8 cellular contexts compared by ENCODE assay signal in the genomic region with DNA sequence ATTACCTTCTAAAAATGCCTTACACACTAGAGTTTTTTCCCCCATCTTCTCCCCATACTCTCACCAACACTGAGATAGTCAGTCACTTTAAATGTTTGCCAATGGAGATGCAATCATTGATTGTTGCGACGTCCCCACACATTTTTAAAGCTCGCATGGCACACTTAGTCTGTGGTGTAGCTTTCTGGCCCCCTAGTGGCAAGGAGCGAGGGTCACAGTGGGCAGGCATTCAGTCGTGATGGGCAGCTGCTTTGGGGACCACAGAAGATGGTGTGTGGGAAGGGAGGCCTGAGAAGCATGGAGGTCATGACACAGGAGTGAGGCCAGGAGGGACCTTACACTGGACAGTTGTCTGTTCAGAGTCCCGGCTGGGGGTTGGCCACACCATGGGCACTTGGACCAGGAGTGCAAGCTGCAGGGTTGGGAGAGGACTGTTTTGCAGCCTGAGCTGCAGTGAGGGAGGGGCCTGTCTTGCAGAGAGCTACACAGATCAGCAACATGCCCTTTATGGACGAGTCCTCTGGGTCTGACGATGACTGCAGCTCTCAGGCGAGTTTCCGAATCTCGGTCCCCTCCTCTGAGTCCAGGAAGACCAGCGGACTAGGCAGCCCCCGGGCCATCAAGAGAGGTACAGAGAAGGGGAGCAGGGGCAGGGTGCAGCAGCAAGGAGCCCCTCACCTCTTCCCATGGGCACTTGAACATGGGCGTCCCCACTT. TPM values are rescaled to one million over a fixed set of nuclear protein-coding genes. Genes with fewer than 3 reads are reported as not detected.
DNase-seq lines count a peak whose midpoint lies in the region; ATAC-seq and TF ChIP-seq lines count a peak whose summit lies in the region.

No MANE protein-coding gene starts in this region.

- peak; percentile 97 for TF ChIP-seq CTCF in HFF-Myc (IDR thresholded peaks at IDR 0.05; ENCODE audit: low read depth, low read length, missing control alignments)

- no peak overlapping the region for H3K4me3 ChIP-seq in HFF-Myc (replicated peaks; ENCODE audit: low read depth, low read length)

- ATAC-seq in HG02840 (IDR thresholded peaks at IDR 0.05; ENCODE audit: low FRiP score, unreplicated experiment): no peak

- DNase-seq in DMS79 treated with DMSO at 0.1 percent for 48 hours (lab: John Stamatoyannopoulos, UW): peak; percentile 71
- peak; percentile 21 for DNase-seq in HFF-Myc (ENCODE audit: extremely low read depth, low read depth)
- DNase-seq in NCI-H510A treated with DMSO at 0.1 percent for 48 hours (lab: John Stamatoyannopoulos, UW): peak; percentile 66
- peak; percentile 47 to 57 for DNase-seq in activated CD4-positive, alpha-beta T cell treated with anti-CD3 and anti-CD28 coated beads, Interleukin-2, amount 50 U/mL, for 24 hours (ENCODE audit: low read depth in 1 of 2, low spot score in 1 of 2)
- DNase-seq in dermis blood vessel endothelial cell: peak; percentile 80
- DNase-seq in lung microvascular endothelial cell (ENCODE audit: low read depth in 2 of 2): peak; percentile 65 to 74
- peak; percentile 47 for DNase-seq in stimulated activated CD8-positive, alpha-beta memory T cell treated with anti-CD3 and anti-CD28 coated beads, Interleukin-15, amount 100 ng/mL, for 1 hour (ENCODE audit: low read depth)

RNA-seq across cellular contexts. Expression of a gene that starts 28.6 kb away (rescaled TPM):
- total RNA-seq in dermis blood vessel endothelial cell: 10.9 and 11.7 TPM in 2 replicates
- total RNA-seq in lung microvascular endothelial cell: 9.4 and 14.1 TPM in 2 replicates

RNA-seq across cellular contexts. Expression of a gene that starts 38.3 kb away (rescaled TPM):
- total RNA-seq in dermis blood vessel endothelial cell (0.09 and 1.0 TPM in 2 replicates), lung microvascular endothelial cell (under 0.01 and 0.22 TPM in 2 replicates)

RNA-seq across cellular contexts. Expression of a gene that starts 48.3 kb away (rescaled TPM):
- total RNA-seq in dermis blood vessel endothelial cell (39.5 and 61.5 TPM in 2 replicates), lung microvascular endothelial cell (33.8 and 39.7 TPM in 2 replicates)

Comparison
In these comparisons a context has a peak if more than half of its experiments do, and no peak if none do; other contexts are left out.
1. DNase-seq: peak in every context shown above with its lines; median percentile 80 in dermis blood vessel endothelial cell; 71 in DMS79 treated with DMSO at 0.1 percent for 48 hours; 70 in lung microvascular endothelial cell; 66 in NCI-H510A treated with DMSO at 0.1 percent for 48 hours; 52 in activated CD4-positive, alpha-beta T cell treated with anti-CD3 and anti-CD28 coated beads, Interleukin-2, amount 50 U/mL, for 24 hours; 47 in stimulated activated CD8-positive, alpha-beta memory T cell treated with anti-CD3 and anti-CD28 coated beads, Interleukin-15, amount 100 ng/mL, for 1 hour; 21 in HFF-Myc.